In genomic region chr6:108660251-108660650, GRCh38 we compare ENCODE assay signal across 33 cellular contexts.
"Had no signal": no experiment of that assay in that cellular context is flagged by ENCODE, and none has a peak within 500 bp of the region (broad histone marks: within the 10 kb centered on the region; RNA-seq: fewer than 3 reads in every experiment).

No MANE protein-coding gene starts in this region.

- H3K27me3 Mint-ChIP-seq: activated CD8-positive, alpha-beta T cell treated with anti-CD3 and anti-CD28 coated beads for 36 hours; activated naive CD8-positive, alpha-beta T cell treated with anti-CD3 and anti-CD28 coated beads for 36 hours; activated T-helper 17 cell treated with anti-CD3 and anti-CD28 coated beads, Interleukin-2, amount 50 U/mL, for 72 hours; central memory CD8-positive, alpha-beta T cell had no signal

- H2AFZ ChIP-seq: PC-9 had no signal

- DNase-seq: activated CD4-positive, alpha-beta T cell treated with anti-CD3 and anti-CD28 coated beads for 1 hour; activated CD4-positive, alpha-beta T cell treated with anti-CD3 and anti-CD28 coated beads for 48 hours; activated CD4-positive, CD25-positive, alpha-beta regulatory T cell; activated CD8-positive, alpha-beta T cell treated with anti-CD3 and anti-CD28 coated beads for 36 hours; activated effector memory CD4-positive, alpha-beta T cell treated with anti-CD3 and anti-CD28 coated beads, Interleukin-2, amount 50 U/mL, for 16 hours; activated naive CD4-positive, alpha-beta T cell; activated naive CD4-positive, alpha-beta T cell treated with anti-CD3 and anti-CD28 coated beads, Interleukin-2, amount 50 U/mL, for 16 hours; activated naive CD8-positive, alpha-beta T cell treated with anti-CD3 and anti-CD28 coated beads for 36 hours; activated T-cell treated with anti-CD3 and anti-CD28 coated beads, Interleukin-2, amount 50 U/mL, for 1 hour; activated T-cell treated with anti-CD3 and anti-CD28 coated beads, Interleukin-2, amount 50 U/mL, for 72 hours; amniotic stem cell; Kasumi-1; KG1; MG63; MV-4-11; NCI-H1092; NCI-H1436 treated with DMSO at 0.1 percent for 48 hours; NCI-H1694 treated with DMSO at 0.1 percent for 48 hours; NCI-H2029; NCI-H345; NCI-H526; NCI-H748 treated with DMSO at 0.1 percent for 48 hours; NK-92 treated with Interleukin-12 subunit alpha and Interleukin-12 subunit beta, amount 100 ng/mL, for 24 hours; PC-9; SHP77; SJCRH30; T1000; WERI-Rb-1 had no signal

- H3K27ac Mint-ChIP-seq: activated CD8-positive, alpha-beta T cell treated with anti-CD3 and anti-CD28 coated beads for 36 hours; activated naive CD8-positive, alpha-beta T cell treated with anti-CD3 and anti-CD28 coated beads for 36 hours; activated T-cell treated with anti-CD3 and anti-CD28 coated beads, Interleukin-2, amount 50 U/mL, for 72 hours; activated T-helper 17 cell treated with anti-CD3 and anti-CD28 coated beads, Interleukin-2, amount 50 U/mL, for 72 hours had no signal

- H3K27me3 ChIP-seq: ascending aorta, cardiac muscle cell, MG63, SJCRH30 had no signal

- ATAC-seq: activated CD8-positive, alpha-beta T cell treated with anti-CD3 and anti-CD28 coated beads for 36 hours; activated T-cell treated with anti-CD3 and anti-CD28 coated beads, Interleukin-2, amount 50 U/mL, for 72 hours; activated T-helper 17 cell treated with anti-CD3 and anti-CD28 coated beads, Interleukin-2, amount 50 U/mL, for 72 hours had no signal

- H3K27ac ChIP-seq: cardiac muscle cell, PC-9, SJCRH30, SK-N-MC, WERI-Rb-1 had no signal

- H3K4me3 ChIP-seq: ascending aorta, cardiac muscle cell, MG63, PC-9, SJCRH30, SK-N-MC had no signal

- H3K4me3 Mint-ChIP-seq: activated CD8-positive, alpha-beta T cell treated with anti-CD3 and anti-CD28 coated beads for 36 hours; activated naive CD8-positive, alpha-beta T cell treated with anti-CD3 and anti-CD28 coated beads for 36 hours; activated T-cell treated with anti-CD3 and anti-CD28 coated beads, Interleukin-2, amount 50 U/mL, for 72 hours; activated T-helper 17 cell treated with anti-CD3 and anti-CD28 coated beads, Interleukin-2, amount 50 U/mL, for 72 hours; central memory CD8-positive, alpha-beta T cell had no signal

- H3K9me3 ChIP-seq: ascending aorta, MG63, SJCRH30 had no signal

- H3K36me3 ChIP-seq: cardiac muscle cell had no signal

- H3K9me3 Mint-ChIP-seq: activated CD8-positive, alpha-beta T cell treated with anti-CD3 and anti-CD28 coated beads for 36 hours; activated naive CD8-positive, alpha-beta T cell treated with anti-CD3 and anti-CD28 coated beads for 36 hours; activated T-cell treated with anti-CD3 and anti-CD28 coated beads, Interleukin-2, amount 50 U/mL, for 72 hours; activated T-helper 17 cell treated with anti-CD3 and anti-CD28 coated beads, Interleukin-2, amount 50 U/mL, for 72 hours; central memory CD8-positive, alpha-beta T cell had no signal

- H3K4me2 ChIP-seq: PC-9 had no signal
